ENCODE assay signal across 8 cellular contexts in genomic region chr19:8390617-8390981, GRCh38.
DNase-seq lines count a peak whose midpoint lies in the region; ATAC-seq and TF ChIP-seq lines count a peak whose summit lies in the region.

No MANE protein-coding gene starts in this region.

- DNase-seq in ACHN (peak; percentile 81), NCI-H2196 treated with DMSO at 0.1 percent for 48 hours (lab: John Stamatoyannopoulos, UW; ENCODE audit: unreplicated experiment) (peak; percentile 80), cardiac fibroblast (ENCODE audit: low read depth in 2 of 2) (peak; percentile 96), inferior parietal cortex (ENCODE audit: extremely low spot score) (peak; percentile 75), smooth muscle cell of the brain vasculature (ENCODE audit: low read depth, low spot score) (peak; percentile 78)
- DNase-seq in activated CD4-positive, CD25-positive, alpha-beta regulatory T cell (lab: John Stamatoyannopoulos, UW) = peak; percentile 72 to 89 (median 78)

- no peak for TF ChIP-seq CTCF in cardiac fibroblast (IDR thresholded peaks at IDR 0.05; ENCODE audit: low read depth, low read length)

- ATAC-seq in GM18867 (IDR thresholded peaks at IDR 0.05; ENCODE audit: unreplicated experiment) (peak; percentile 35), HG03108 (IDR thresholded peaks at IDR 0.05; ENCODE audit: unreplicated experiment) (peak; percentile 33)

- in situ Hi-C loops in ACHN (cut with HindIII; ENCODE audit: low pct_ligation_motif_present, low pct_unique_long_range_greater_than_20kb, low sequenced_read_pairs) = no loop called here

- H3K4me3 ChIP-seq in cardiac fibroblast (replicated peaks in 1 of 2; ENCODE audit: low read depth in 2 of 2, low read length in 2 of 2) = peak overlapping the region; percentile 59 to 73

Comparison
In these comparisons a context has a peak if more than half of its experiments do, and no peak if none do; other contexts are left out.
1. Peak in every context shown above with its lines: DNase-seq, ATAC-seq and H3K4me3 ChIP-seq.